In genomic region chr22:30919973-30920372, GRCh38 we compare ENCODE assay signal across 10 cellular contexts. TPM values are rescaled to one million over a fixed set of nuclear protein-coding genes. Genes with fewer than 3 reads are reported as not detected.
DNase-seq lines count a peak whose midpoint lies in the region; ATAC-seq and TF ChIP-seq lines count a peak whose summit lies in the region.
"Had no signal": no experiment of that assay in that cellular context is flagged by ENCODE, and none has a peak within 500 bp of the region (broad histone marks: within the 10 kb centered on the region; RNA-seq: fewer than 3 reads in every experiment).

No MANE protein-coding gene starts in this region.

- no peak for TF ChIP-seq POLR2A in sigmoid colon (IDR thresholded peaks at IDR 0.05)

- peaks cover 0 to 15% (median 11%) of the 10 kb centered on the region in 4 donors for H3K4me1 ChIP-seq in sigmoid colon

- peaks cover 0 to 5% (median 0%) of the 10 kb centered on the region in 4 donors for H3K36me3 ChIP-seq in sigmoid colon

- H3K36me3 Mint-ChIP-seq in activated CD4-positive, alpha-beta T cell treated with anti-CD3 and anti-CD28 coated beads for 36 hours (ENCODE audit: low read depth), result peaks cover 7% of the 10 kb centered on the region
- peaks cover 14% of the 10 kb centered on the region for H3K36me3 Mint-ChIP-seq in activated CD4-positive, alpha-beta T cell treated with anti-CD3 and anti-CD28 coated beads, Interleukin-2, amount 10 ng/mL, durations not matched to agents 7 days and 5 days (ENCODE audit: low read depth)
- H3K36me3 Mint-ChIP-seq in IgD-negative memory B cell, result peaks cover 2% of the 10 kb centered on the region
- peaks cover 23% of the 10 kb centered on the region for H3K36me3 Mint-ChIP-seq in activated naive CD8-positive, alpha-beta T cell treated with anti-CD3 and anti-CD28 coated beads for 36 hours

- CTCF ChIA-PET in activated CD4-positive, alpha-beta T cell treated with anti-CD3 and anti-CD28 coated beads for 36 hours (lab: Charles Lee), result interaction anchor here (0.6 to 6.3 kb wide), 36 partner anchors 10 to 1084 kb away, joined by 3 to 43 read pairs (median 4); partner anchors contain the start of genes SELENOM and SLC35E4
- CTCF ChIA-PET in activated CD4-positive, alpha-beta T cell treated with anti-CD3 and anti-CD28 coated beads, Interleukin-2, amount 10 ng/mL, durations not matched to agents 7 days and 5 days (lab: Charles Lee), result interaction anchor here (0.6 to 3.1 kb wide), 14 partner anchors 9 to 285 kb away, joined by 3 to 8 read pairs (median 4); no protein-coding TSS in a partner anchor

- WGBS in sigmoid colon, 2 donors, result 85% methylated on average over 7 of the region's 7 CpGs

- no peak for ATAC-seq in activated CD4-positive, alpha-beta T cell treated with anti-CD3 and anti-CD28 coated beads for 36 hours

- no peak overlapping the region for H3K4me3 ChIP-seq in sigmoid colon

- DNase-seq in activated CD4-positive, alpha-beta T cell treated with anti-CD3 and anti-CD28 coated beads for 36 hours, result no peak
- no peak for DNase-seq in activated CD4-positive, alpha-beta T cell treated with anti-CD3 and anti-CD28 coated beads, Interleukin-2, amount 10 ng/mL, durations not matched to agents 7 days and 5 days
- DNase-seq in activated naive CD8-positive, alpha-beta T cell treated with anti-CD3 and anti-CD28 coated beads for 36 hours, result no peak
- DNase-seq in sigmoid colon, result peak; percentile 22
- DNase-seq in stimulated activated CD4-positive, alpha-beta T cell treated with anti-CD3 and anti-CD28 coated beads, Interleukin-4, amount 100 ng/mL, for 1 hour, result no peak
- no peak for DNase-seq in COR-L47 (lab: John Stamatoyannopoulos, UW)
- no peak for DNase-seq in RKO (ENCODE audit: low spot score)
- DNase-seq: NCI-H1417 treated with DMSO at 0.1 percent for 48 hours had no signal

- H3K4me3 Mint-ChIP-seq in activated CD4-positive, alpha-beta T cell treated with anti-CD3 and anti-CD28 coated beads for 36 hours, result peak overlapping the region; percentile 17
- H3K4me3 Mint-ChIP-seq in activated CD4-positive, alpha-beta T cell treated with anti-CD3 and anti-CD28 coated beads, Interleukin-2, amount 10 ng/mL, durations not matched to agents 7 days and 5 days, result no peak overlapping the region
- H3K4me3 Mint-ChIP-seq in IgD-negative memory B cell, result peak overlapping the region in 1 of 4 donors; percentile 38
- peak overlapping the region; percentile 42 for H3K4me3 Mint-ChIP-seq in activated naive CD8-positive, alpha-beta T cell treated with anti-CD3 and anti-CD28 coated beads for 36 hours

- H3K27ac Mint-ChIP-seq in activated CD4-positive, alpha-beta T cell treated with anti-CD3 and anti-CD28 coated beads for 36 hours, result no peak overlapping the region
- no peak overlapping the region for H3K27ac Mint-ChIP-seq in activated CD4-positive, alpha-beta T cell treated with anti-CD3 and anti-CD28 coated beads, Interleukin-2, amount 10 ng/mL, durations not matched to agents 7 days and 5 days
- peak overlapping the region in 2 of 3 donors; percentile 6 to 33 for H3K27ac Mint-ChIP-seq in IgD-negative memory B cell
- H3K27ac Mint-ChIP-seq in activated naive CD8-positive, alpha-beta T cell treated with anti-CD3 and anti-CD28 coated beads for 36 hours, result no peak overlapping the region

- no peaks in the 10 kb centered on the region for H3K27me3 Mint-ChIP-seq in activated CD4-positive, alpha-beta T cell treated with anti-CD3 and anti-CD28 coated beads for 36 hours
- peaks cover 2% of the 10 kb centered on the region for H3K27me3 Mint-ChIP-seq in activated CD4-positive, alpha-beta T cell treated with anti-CD3 and anti-CD28 coated beads, Interleukin-2, amount 10 ng/mL, durations not matched to agents 7 days and 5 days
- no peaks in the 10 kb centered on the region for H3K27me3 Mint-ChIP-seq in IgD-negative memory B cell
- H3K27me3 Mint-ChIP-seq in activated naive CD8-positive, alpha-beta T cell treated with anti-CD3 and anti-CD28 coated beads for 36 hours, result no peaks in the 10 kb centered on the region

- H3K9me3 Mint-ChIP-seq in activated CD4-positive, alpha-beta T cell treated with anti-CD3 and anti-CD28 coated beads for 36 hours (ENCODE audit: low read depth), result peaks cover 4% of the 10 kb centered on the region
- peaks cover 3% of the 10 kb centered on the region for H3K9me3 Mint-ChIP-seq in activated CD4-positive, alpha-beta T cell treated with anti-CD3 and anti-CD28 coated beads, Interleukin-2, amount 10 ng/mL, durations not matched to agents 7 days and 5 days
- H3K9me3 Mint-ChIP-seq in IgD-negative memory B cell, result peaks cover 0 to 2% (median 0%) of the 10 kb centered on the region in 3 donors
- peaks cover 3% of the 10 kb centered on the region for H3K9me3 Mint-ChIP-seq in activated naive CD8-positive, alpha-beta T cell treated with anti-CD3 and anti-CD28 coated beads for 36 hours

- H3K4me1 Mint-ChIP-seq in activated CD4-positive, alpha-beta T cell treated with anti-CD3 and anti-CD28 coated beads for 36 hours, result peaks cover 9% of the 10 kb centered on the region
- peaks cover 15% of the 10 kb centered on the region for H3K4me1 Mint-ChIP-seq in activated CD4-positive, alpha-beta T cell treated with anti-CD3 and anti-CD28 coated beads, Interleukin-2, amount 10 ng/mL, durations not matched to agents 7 days and 5 days
- peaks cover 0 to 10% (median 7%) of the 10 kb centered on the region in 3 donors for H3K4me1 Mint-ChIP-seq in IgD-negative memory B cell
- H3K4me1 Mint-ChIP-seq in activated naive CD8-positive, alpha-beta T cell treated with anti-CD3 and anti-CD28 coated beads for 36 hours, result peaks cover 26% of the 10 kb centered on the region

- no peaks in the 10 kb centered on the region for H3K27me3 ChIP-seq in sigmoid colon

- H3K27ac ChIP-seq in sigmoid colon, result no peak overlapping the region
- H3K27ac ChIP-seq: 22Rv1 had no signal

- TF ChIP-seq EP300 in sigmoid colon (IDR thresholded peaks at IDR 0.05), result no peak

- POLR2A ChIA-PET in activated CD4-positive, alpha-beta T cell treated with anti-CD3 and anti-CD28 coated beads for 36 hours (lab: Charles Lee), result no interaction called here
- POLR2A ChIA-PET in activated CD4-positive, alpha-beta T cell treated with anti-CD3 and anti-CD28 coated beads, Interleukin-2, amount 10 ng/mL, durations not matched to agents 7 days and 5 days (lab: Charles Lee), result interaction anchor here (0.6 kb wide), 1 partner anchor 42 kb away, joined by 3 read pairs; no protein-coding TSS in a partner anchor

- TF ChIP-seq CTCF in sigmoid colon (IDR thresholded peaks at IDR 0.05), result no peak

- intact Hi-C loops in activated CD4-positive, alpha-beta T cell treated with anti-CD3 and anti-CD28 coated beads for 36 hours (cut with DNase I, micrococcal nuclease), result loop anchor here (1.0 to 2.0 kb wide), 4 partner anchors 49 to 286 kb away; partner anchors contain the start of genes MORC2 (in 1 of the 2) and TUG1 (in 1 of the 2)
- intact Hi-C loops in sigmoid colon (cut with DNase I), result loop anchor here (1.0 to 5.0 kb wide), 2 partner anchors 158 to 286 kb away; no protein-coding TSS in a partner anchor

- H3K9me3 ChIP-seq in sigmoid colon, result peaks cover 0 to 8% (median 0%) of the 10 kb centered on the region in 4 donors

RNA-seq across cellular contexts. Expression of gene MORC2, which starts 48.6 kb away (rescaled TPM):
- total RNA-seq in activated CD4-positive, alpha-beta T cell treated with anti-CD3 and anti-CD28 coated beads for 36 hours, result 10 to 100 TPM; 24.0 to 24.1 TPM
- 10 to 100 TPM; 39.2 to 49.4 TPM for total RNA-seq in activated CD4-positive, alpha-beta T cell treated with anti-CD3 and anti-CD28 coated beads, Interleukin-2, amount 10 ng/mL, durations not matched to agents 7 days and 5 days
- polyA plus RNA-seq in IgD-negative memory B cell (5.9 TPM), sigmoid colon (10 to 100 TPM in 1 of 3 donors, 1 to 10 TPM in 2; 4.6 to 15.0 (median 7.8) TPM)
- total RNA-seq in activated naive CD8-positive, alpha-beta T cell treated with anti-CD3 and anti-CD28 coated beads for 36 hours, result 10 to 100 TPM; 24.9 to 25.7 TPM
- 10 to 100 TPM; 13.3 to 42.1 (median 24.4) TPM for total RNA-seq in sigmoid colon

RNA-seq across cellular contexts. Expression of gene TUG1, which starts 49.1 kb away (rescaled TPM):
- total RNA-seq in activated CD4-positive, alpha-beta T cell treated with anti-CD3 and anti-CD28 coated beads for 36 hours, result 10 to 100 TPM; 46.8 to 56.4 TPM
- total RNA-seq in activated CD4-positive, alpha-beta T cell treated with anti-CD3 and anti-CD28 coated beads, Interleukin-2, amount 10 ng/mL, durations not matched to agents 7 days and 5 days, result 10 to 100 TPM; 84.8 to 98.2 TPM
- polyA plus RNA-seq in IgD-negative memory B cell (15.9 TPM), sigmoid colon (10 to 100 TPM; 10.8 to 35.1 (median 13.2) TPM)
- total RNA-seq in activated naive CD8-positive, alpha-beta T cell treated with anti-CD3 and anti-CD28 coated beads for 36 hours, result 10 to 100 TPM; 45.6 to 47.4 TPM
- total RNA-seq in sigmoid colon, result 10 to 100 TPM; 51.5 to 88.9 (median 54.7) TPM

Comparison
In these comparisons a context has a peak if more than half of its experiments do, and no peak if none do; other contexts are left out.
1. H3K27ac Mint-ChIP-seq: peak in IgD-negative memory B cell (2 of 3); none in activated CD4-positive, alpha-beta T cell treated with anti-CD3 and anti-CD28 coated beads for 36 hours (single experiment), activated CD4-positive, alpha-beta T cell treated with anti-CD3 and anti-CD28 coated beads, Interleukin-2, amount 10 ng/mL, durations not matched to agents 7 days and 5 days (single experiment) and activated naive CD8-positive, alpha-beta T cell treated with anti-CD3 and anti-CD28 coated beads for 36 hours (single experiment).